In the genomic region with DNA sequence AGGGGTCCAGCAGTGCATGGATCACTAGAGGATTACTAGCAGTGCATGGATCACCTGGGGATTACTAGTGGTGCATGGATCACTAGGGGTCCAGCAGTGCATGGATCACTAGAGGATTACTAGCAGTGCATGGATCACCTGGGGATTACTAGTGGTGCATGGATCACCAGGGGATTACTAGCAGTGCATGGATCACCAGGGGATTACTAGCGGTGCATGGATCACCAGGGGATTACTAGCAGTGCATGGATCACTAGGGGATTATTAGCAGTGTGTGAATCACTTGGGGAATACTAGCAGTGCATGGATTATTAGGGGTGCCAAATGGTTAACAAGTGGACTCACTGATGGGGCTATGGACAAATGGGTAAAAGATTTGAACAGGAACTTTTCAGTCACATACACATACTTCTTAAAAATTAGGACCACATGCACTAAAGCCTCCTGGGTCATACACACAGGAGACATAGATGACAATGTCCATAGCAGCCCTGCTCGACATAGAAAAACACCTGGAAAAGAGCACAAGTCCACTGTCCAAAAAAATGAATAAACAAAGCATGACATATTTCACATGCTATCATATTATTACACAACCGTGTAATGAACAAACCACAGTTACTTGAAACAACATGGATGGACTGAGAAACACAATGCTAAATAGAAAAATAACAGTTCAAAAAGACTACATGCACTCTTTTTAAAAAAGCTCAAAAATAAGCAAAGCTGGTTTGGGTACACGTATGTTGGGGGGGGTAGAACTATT, we compare ENCODE assay signal across 2 cellular contexts.
TF ChIP-seq lines count a peak whose summit lies in the region.

No MANE protein-coding gene starts in this region.

TF ChIP-seq in GM12891, 5 proteins besides CTCF, POLR2A, EP300 and RAD21:
- TF ChIP-seq PAX5 (IDR thresholded peaks at IDR 0.05; ENCODE audit: insufficient read depth, low read length, severe bottlenecking) (no peak), POLR2AphosphoS5 (IDR thresholded peaks at IDR 0.05; ENCODE audit: low read depth, low read length) (no peak), POU2F2 (IDR thresholded peaks at IDR 0.05; ENCODE audit: low read depth, low read length) (no peak), SPI1 (IDR thresholded peaks at IDR 0.05; ENCODE audit: low read depth, low read length) (no peak), TAF1 (IDR thresholded peaks at IDR 0.05; ENCODE audit: low read depth, low read length) (no peak)

TF ChIP-seq in K562, 482 proteins besides CTCF, POLR2A, EP300 and RAD21:
- TF ChIP-seq, protein P1, sequence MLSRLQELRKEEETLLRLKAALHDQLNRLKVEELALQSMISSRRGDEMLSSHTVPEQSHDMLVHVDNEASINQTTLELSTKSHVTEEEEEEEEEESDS (CRISPR knock-in tag; IDR thresholded peaks at IDR 0.05), result no peak
- TF ChIP-seq, protein P2, sequence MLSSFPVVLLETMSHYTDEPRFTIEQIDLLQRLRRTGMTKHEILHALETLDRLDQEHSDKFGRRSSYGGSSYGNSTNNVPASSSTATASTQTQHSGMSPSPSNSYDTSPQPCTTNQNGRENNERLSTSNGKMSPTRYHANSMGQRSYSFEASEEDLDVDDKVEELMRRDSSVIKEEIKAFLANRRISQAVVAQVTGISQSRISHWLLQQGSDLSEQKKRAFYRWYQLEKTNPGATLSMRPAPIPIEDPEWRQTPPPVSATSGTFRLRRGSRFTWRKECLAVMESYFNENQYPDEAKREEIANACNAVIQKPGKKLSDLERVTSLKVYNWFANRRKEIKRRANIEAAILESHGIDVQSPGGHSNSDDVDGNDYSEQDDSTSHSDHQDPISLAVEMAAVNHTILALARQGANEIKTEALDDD (IDR thresholded peaks at IDR 0.05), result peak; percentile 98
TF ChIP-seq in K562: peak in this region for 1.
